Comparison of ENCODE assay signal across 14 cellular contexts in the genomic region with DNA sequence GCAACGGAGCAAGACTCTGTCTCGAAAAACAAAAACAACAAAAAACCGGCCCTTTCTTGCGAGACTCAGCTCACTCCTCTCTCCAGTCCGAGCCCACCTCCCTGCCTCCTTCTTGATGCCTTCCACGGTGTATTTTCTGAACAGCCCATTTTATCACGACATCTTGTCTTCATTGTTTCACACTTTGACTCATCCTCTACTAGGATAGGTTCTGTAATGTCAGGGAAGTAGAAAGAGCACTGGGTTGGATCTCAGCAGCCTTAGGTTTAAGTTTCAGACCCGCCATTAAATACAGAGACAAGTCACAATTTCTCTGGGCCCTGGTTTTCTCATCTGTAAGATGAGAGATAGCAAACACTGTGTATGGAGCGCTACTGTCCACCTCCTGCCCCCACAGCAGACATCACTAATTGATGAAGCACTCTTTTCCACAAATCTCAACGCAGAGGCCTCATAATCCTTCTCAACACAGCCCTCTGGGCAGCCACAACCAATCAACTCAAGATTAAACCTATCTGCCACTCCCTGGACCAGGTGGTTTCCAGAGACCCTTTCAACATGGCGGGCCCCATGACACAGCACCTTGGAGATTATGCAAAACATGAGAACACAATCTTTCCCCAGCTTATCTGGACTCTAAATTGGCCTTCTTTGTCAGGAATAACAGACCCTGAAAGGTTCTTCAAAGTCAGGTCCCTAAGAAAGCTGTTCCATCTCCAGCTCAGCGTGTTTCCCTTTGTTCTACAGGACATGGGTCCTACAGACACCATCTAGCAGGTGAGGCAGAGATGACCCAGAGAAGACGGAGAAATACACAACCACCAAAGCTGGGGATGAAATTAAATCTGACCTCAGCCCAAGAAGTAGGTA. TPM values are rescaled to one million over a fixed set of nuclear protein-coding genes. Genes with fewer than 3 reads are reported as not detected.
DNase-seq lines count a peak whose midpoint lies in the region; ATAC-seq, FAIRE-seq and TF ChIP-seq lines count a peak whose summit lies in the region.
"Had no signal": no experiment of that assay in that cellular context is flagged by ENCODE, and none has a peak within 500 bp of the region (broad histone marks: within the 10 kb centered on the region; RNA-seq: fewer than 3 reads in every experiment).

No MANE protein-coding gene starts in this region.

- peaks cover 50% of the 10 kb centered on the region for H4K20me1 ChIP-seq in OCI-LY7 (ENCODE audit: insufficient read depth, low read length)

- intact Hi-C loops in OCI-LY7 (cut with micrococcal nuclease; ENCODE audit: unreplicated experiment): no loop called here

- H3K36me3 ChIP-seq in OCI-LY7 (ENCODE audit: insufficient read depth, low read length): peaks cover 76% of the 10 kb centered on the region
- H3K36me3 ChIP-seq: uterus had no signal

- H3K4me3 Mint-ChIP-seq in activated T-cell treated with anti-CD3 and anti-CD28 coated beads, Interleukin-2, amount 50 U/mL, for 4 hours: peak overlapping the region; percentile 4
- no peak overlapping the region for H3K4me3 Mint-ChIP-seq in brain

- peaks cover 13% of the 10 kb centered on the region for H3K36me3 Mint-ChIP-seq in activated T-cell treated with anti-CD3 and anti-CD28 coated beads, Interleukin-2, amount 50 U/mL, for 4 hours (ENCODE audit: insufficient read depth)
- no peaks in the 10 kb centered on the region for H3K36me3 Mint-ChIP-seq in brain

- ATAC-seq in activated T-cell treated with anti-CD3 and anti-CD28 coated beads, Interleukin-2, amount 50 U/mL, for 4 hours: no peak
- peak; percentile 6 for ATAC-seq in stimulated activated naive CD8-positive, alpha-beta T cell treated with anti-CD3 and anti-CD28 coated beads, Interleukin-15, Interleukin-2, amounts not matched to agents 100 U/mL and 50 U/mL, for 24 hours

- peaks cover 97% of the 10 kb centered on the region for H3K4me1 ChIP-seq in OCI-LY7 (ENCODE audit: insufficient read depth, low read length, poor library complexity, severe bottlenecking)
- H3K4me1 ChIP-seq: uterus had no signal

- TF ChIP-seq CTCF in OCI-LY7 (conservative IDR thresholded peaks at IDR 0.05; ENCODE audit: low read length): no peak
- TF ChIP-seq CTCF in brain (conservative IDR thresholded peaks at IDR 0.05): no peak

- POLR2A ChIA-PET in OCI-LY7 (lab: Charles Lee): interaction anchor here (0.5 to 1.2 kb wide), 4 partner anchors 14 to 351 kb away, joined by 3 to 5 read pairs (median 4); no protein-coding TSS in a partner anchor

- H3K9me3 Mint-ChIP-seq in activated T-cell treated with anti-CD3 and anti-CD28 coated beads, Interleukin-2, amount 50 U/mL, for 4 hours: no peaks in the 10 kb centered on the region
- no peaks in the 10 kb centered on the region for H3K9me3 Mint-ChIP-seq in brain

- H3K9me2 ChIP-seq in OCI-LY7 (ENCODE audit: insufficient read depth, low read length): no peaks in the 10 kb centered on the region

- H3K79me2 ChIP-seq in OCI-LY7 (ENCODE audit: insufficient read depth, low read depth, low read length): peaks cover 100% of the 10 kb centered on the region

- no peaks in the 10 kb centered on the region for H3K27me3 Mint-ChIP-seq in activated T-cell treated with anti-CD3 and anti-CD28 coated beads, Interleukin-2, amount 50 U/mL, for 4 hours (ENCODE audit: low read depth)
- H3K27me3 Mint-ChIP-seq in brain: no peaks in the 10 kb centered on the region

- no peak for DNase-seq in activated T-cell treated with anti-CD3 and anti-CD28 coated beads, Interleukin-2, amount 50 U/mL, for 4 hours
- DNase-seq in activated T-cell treated with anti-CD3 and anti-CD28 coated beads, Interleukin-2, amount 50 U/mL, for 48 hours: no peak
- DNase-seq in OCI-LY7 (ENCODE audit: low spot score) (no peak), NOMO-1 treated with DMSO at 0.1 percent for 48 hours (lab: John Stamatoyannopoulos, UW; ENCODE audit: unreplicated experiment) (no peak), RCC 7860 (ENCODE audit: low spot score) (no peak)
- DNase-seq in stimulated activated naive CD8-positive, alpha-beta T cell treated with anti-CD3 and anti-CD28 coated beads, Interleukin-15, Interleukin-2, amounts not matched to agents 100 U/mL and 50 U/mL, for 24 hours: no peak
- DNase-seq in stimulated activated CD4-positive, alpha-beta T cell treated with anti-CD3 and anti-CD28 coated beads, Interleukin-12 subunit alpha, Interleukin-12 subunit beta, amount 100 ng/mL, for 4 hours: no peak
- DNase-seq: activated gamma-delta T cell, NCI-H1048, NCI-H446, SHP77, uterus had no signal

- BruUV-seq in OCI-LY7 (replicated peaks; lab: Mats Ljungman, UMichigan): no TSS peak

- peak overlapping the region; percentile 95 for H3K4me2 ChIP-seq in OCI-LY7 (ENCODE audit: low read length)

- peak overlapping the region; percentile 26 to 96 (median 49) for H3K27ac Mint-ChIP-seq in brain

- H3K4me3 ChIP-seq in OCI-LY7 (ENCODE audit: low read depth, low read length, poor library complexity, severe bottlenecking): no peak overlapping the region
- H3K4me3 ChIP-seq: lung, uterus had no signal

- CTCF ChIA-PET in OCI-LY7 (lab: Charles Lee; ENCODE audit: unreplicated experiment): interaction anchor here (0.7 kb wide), 1 partner anchor 10 kb away, joined by 3 read pairs; no protein-coding TSS in a partner anchor

- H2AFZ ChIP-seq in OCI-LY7 (ENCODE audit: low read length): no peak overlapping the region

- no peak for FAIRE-seq in RCC 7860 (lab: Jason Lieb, UNC)

- H3K27ac ChIP-seq in OCI-LY7 (ENCODE audit: low read depth, low read length, poor library complexity, severe bottlenecking): peak overlapping the region; percentile 94
- H3K27ac ChIP-seq: uterus had no signal

- H3K9me3 ChIP-seq in OCI-LY7 (ENCODE audit: low read length): no peaks in the 10 kb centered on the region
- H3K9me3 ChIP-seq: uterus had no signal

- peaks cover 96% of the 10 kb centered on the region for H3K4me1 Mint-ChIP-seq in activated T-cell treated with anti-CD3 and anti-CD28 coated beads, Interleukin-2, amount 50 U/mL, for 4 hours (ENCODE audit: low read depth)
- H3K4me1 Mint-ChIP-seq in brain: peaks cover 75% of the 10 kb centered on the region

RNA-seq across cellular contexts. Expression of gene CCDC88C, which starts 35.6 kb away (rescaled TPM):
- 10 to 100 TPM; 50.3 to 60.2 (median 58.2) TPM for total RNA-seq in activated T-cell treated with anti-CD3 and anti-CD28 coated beads, Interleukin-2, amount 50 U/mL, for 4 hours
- total RNA-seq in OCI-LY7 (2014; rRNA removed; shearing (Covaris generic)): 89.3 and 137 TPM in 2 replicates
- total RNA-seq in OCI-LY7 (2022): 253 and 262 TPM in 2 replicates
- polyA plus RNA-seq in brain (ENCODE audit: insufficient read depth, low read depth, low replicate concordance): 40.2 TPM
